3 cellular contexts compared by ENCODE assay signal in the genomic region with DNA sequence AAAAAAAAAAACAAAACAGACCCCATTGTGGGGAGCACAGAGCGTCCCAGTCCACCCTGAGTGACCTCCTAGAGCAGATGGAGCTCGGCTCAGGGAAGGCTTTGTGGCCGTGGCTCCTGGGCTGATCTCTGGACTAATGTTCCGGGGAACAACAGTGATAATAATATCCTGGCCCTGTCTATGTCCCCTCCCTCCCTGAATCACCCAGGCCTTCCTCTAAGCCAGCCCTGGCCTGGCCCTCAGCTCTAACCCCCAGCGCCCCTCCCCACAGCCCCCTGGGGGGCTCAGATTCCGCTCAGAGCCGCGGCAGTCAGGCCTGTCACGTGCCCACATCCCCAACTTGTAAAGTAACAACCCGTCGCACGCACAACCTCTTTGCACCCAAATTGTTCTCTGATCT.
A peak's percentile ranks its signal among the peaks of the same experiment; 100 is the strongest.
TF ChIP-seq lines count a peak whose summit lies in the region.

No MANE protein-coding gene starts in this region.

TF ChIP-seq in SK-N-SH, 30 proteins besides CTCF, POLR2A, EP300 and RAD21 (continued from another document):
- TF ChIP-seq, protein P1, sequence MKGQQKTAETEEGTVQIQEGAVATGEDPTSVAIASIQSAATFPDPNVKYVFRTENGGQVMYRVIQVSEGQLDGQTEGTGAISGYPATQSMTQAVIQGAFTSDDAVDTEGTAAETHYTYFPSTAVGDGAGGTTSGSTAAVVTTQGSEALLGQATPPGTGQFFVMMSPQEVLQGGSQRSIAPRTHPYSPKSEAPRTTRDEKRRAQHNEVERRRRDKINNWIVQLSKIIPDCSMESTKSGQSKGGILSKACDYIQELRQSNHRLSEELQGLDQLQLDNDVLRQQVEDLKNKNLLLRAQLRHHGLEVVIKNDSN (IDR thresholded peaks at IDR 0.05; ENCODE audit: borderline replicate concordance, low read depth), result peak; percentile 42; the same call in 1 of the 2 replicates
- TF ChIP-seq JUND (IDR thresholded peaks at IDR 0.05) (no peak), TAF1 (IDR thresholded peaks at IDR 0.05; ENCODE audit: borderline replicate concordance, low read depth, low read length) (no peak)
- TF ChIP-seq, protein P2, sequence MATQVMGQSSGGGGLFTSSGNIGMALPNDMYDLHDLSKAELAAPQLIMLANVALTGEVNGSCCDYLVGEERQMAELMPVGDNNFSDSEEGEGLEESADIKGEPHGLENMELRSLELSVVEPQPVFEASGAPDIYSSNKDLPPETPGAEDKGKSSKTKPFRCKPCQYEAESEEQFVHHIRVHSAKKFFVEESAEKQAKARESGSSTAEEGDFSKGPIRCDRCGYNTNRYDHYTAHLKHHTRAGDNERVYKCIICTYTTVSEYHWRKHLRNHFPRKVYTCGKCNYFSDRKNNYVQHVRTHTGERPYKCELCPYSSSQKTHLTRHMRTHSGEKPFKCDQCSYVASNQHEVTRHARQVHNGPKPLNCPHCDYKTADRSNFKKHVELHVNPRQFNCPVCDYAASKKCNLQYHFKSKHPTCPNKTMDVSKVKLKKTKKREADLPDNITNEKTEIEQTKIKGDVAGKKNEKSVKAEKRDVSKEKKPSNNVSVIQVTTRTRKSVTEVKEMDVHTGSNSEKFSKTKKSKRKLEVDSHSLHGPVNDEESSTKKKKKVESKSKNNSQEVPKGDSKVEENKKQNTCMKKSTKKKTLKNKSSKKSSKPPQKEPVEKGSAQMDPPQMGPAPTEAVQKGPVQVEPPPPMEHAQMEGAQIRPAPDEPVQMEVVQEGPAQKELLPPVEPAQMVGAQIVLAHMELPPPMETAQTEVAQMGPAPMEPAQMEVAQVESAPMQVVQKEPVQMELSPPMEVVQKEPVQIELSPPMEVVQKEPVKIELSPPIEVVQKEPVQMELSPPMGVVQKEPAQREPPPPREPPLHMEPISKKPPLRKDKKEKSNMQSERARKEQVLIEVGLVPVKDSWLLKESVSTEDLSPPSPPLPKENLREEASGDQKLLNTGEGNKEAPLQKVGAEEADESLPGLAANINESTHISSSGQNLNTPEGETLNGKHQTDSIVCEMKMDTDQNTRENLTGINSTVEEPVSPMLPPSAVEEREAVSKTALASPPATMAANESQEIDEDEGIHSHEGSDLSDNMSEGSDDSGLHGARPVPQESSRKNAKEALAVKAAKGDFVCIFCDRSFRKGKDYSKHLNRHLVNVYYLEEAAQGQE (IDR thresholded peaks at IDR 0.05; ENCODE audit: low read depth, low read length), result no peak
- TF ChIP-seq, protein P3, sequence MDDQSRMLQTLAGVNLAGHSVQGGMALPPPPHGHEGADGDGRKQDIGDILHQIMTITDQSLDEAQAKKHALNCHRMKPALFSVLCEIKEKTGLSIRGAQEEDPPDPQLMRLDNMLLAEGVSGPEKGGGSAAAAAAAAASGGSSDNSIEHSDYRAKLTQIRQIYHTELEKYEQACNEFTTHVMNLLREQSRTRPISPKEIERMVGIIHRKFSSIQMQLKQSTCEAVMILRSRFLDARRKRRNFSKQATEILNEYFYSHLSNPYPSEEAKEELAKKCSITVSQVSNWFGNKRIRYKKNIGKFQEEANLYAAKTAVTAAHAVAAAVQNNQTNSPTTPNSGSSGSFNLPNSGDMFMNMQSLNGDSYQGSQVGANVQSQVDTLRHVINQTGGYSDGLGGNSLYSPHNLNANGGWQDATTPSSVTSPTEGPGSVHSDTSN (IDR thresholded peaks at IDR 0.05), result no peak

TF ChIP-seq in SK-N-SH treated with all-trans-retinoic acid at 6 μM for 48 hours, 23 proteins besides CTCF, POLR2A, EP300 and RAD21 (continued from another document):
- TF ChIP-seq TCF4 (CRISPR knock-in tag; IDR thresholded peaks at IDR 0.05; ENCODE audit: borderline replicate concordance) (no peak), CSDC2 (CRISPR knock-in tag; IDR thresholded peaks at IDR 0.05) (no peak), ZFP30 (CRISPR knock-in tag; IDR thresholded peaks at IDR 0.05) (no peak), TOX (CRISPR knock-in tag; IDR thresholded peaks at IDR 0.05; ENCODE audit: borderline replicate concordance) (no peak)
- TF ChIP-seq, protein P4, sequence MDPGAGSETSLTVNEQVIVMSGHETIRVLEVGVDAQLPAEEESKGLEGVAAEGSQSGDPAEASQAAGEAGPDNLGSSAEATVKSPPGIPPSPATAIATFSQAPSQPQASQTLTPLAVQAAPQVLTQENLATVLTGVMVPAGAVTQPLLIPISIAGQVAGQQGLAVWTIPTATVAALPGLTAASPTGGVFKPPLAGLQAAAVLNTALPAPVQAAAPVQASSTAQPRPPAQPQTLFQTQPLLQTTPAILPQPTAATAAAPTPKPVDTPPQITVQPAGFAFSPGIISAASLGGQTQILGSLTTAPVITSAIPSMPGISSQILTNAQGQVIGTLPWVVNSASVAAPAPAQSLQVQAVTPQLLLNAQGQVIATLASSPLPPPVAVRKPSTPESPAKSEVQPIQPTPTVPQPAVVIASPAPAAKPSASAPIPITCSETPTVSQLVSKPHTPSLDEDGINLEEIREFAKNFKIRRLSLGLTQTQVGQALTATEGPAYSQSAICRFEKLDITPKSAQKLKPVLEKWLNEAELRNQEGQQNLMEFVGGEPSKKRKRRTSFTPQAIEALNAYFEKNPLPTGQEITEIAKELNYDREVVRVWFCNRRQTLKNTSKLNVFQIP (CRISPR knock-in tag; IDR thresholded peaks at IDR 0.05; ENCODE audit: borderline replicate concordance, low read depth), result no peak
- TF ChIP-seq, protein P5, sequence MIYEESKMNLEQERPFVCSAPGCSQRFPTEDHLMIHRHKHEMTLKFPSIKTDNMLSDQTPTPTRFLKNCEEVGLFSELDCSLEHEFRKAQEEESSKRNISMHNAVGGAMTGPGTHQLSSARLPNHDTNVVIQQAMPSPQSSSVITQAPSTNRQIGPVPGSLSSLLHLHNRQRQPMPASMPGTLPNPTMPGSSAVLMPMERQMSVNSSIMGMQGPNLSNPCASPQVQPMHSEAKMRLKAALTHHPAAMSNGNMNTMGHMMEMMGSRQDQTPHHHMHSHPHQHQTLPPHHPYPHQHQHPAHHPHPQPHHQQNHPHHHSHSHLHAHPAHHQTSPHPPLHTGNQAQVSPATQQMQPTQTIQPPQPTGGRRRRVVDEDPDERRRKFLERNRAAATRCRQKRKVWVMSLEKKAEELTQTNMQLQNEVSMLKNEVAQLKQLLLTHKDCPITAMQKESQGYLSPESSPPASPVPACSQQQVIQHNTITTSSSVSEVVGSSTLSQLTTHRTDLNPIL (CRISPR knock-in tag; IDR thresholded peaks at IDR 0.05; ENCODE audit: low read depth), result no peak

TF ChIP-seq in WTC11, 78 proteins besides CTCF, POLR2A, EP300 and RAD21 (continued from another document):
- TF ChIP-seq, protein P6, sequence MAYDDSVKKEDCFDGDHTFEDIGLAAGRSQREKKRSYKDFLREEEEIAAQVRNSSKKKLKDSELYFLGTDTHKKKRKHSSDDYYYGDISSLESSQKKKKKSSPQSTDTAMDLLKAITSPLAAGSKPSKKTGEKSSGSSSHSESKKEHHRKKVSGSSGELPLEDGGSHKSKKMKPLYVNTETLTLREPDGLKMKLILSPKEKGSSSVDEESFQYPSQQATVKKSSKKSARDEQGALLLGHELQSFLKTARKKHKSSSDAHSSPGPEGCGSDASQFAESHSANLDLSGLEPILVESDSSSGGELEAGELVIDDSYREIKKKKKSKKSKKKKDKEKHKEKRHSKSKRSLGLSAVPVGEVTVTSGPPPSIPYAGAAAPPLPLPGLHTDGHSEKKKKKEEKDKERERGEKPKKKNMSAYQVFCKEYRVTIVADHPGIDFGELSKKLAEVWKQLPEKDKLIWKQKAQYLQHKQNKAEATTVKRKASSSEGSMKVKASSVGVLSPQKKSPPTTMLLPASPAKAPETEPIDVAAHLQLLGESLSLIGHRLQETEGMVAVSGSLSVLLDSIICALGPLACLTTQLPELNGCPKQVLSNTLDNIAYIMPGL (CRISPR knock-in tag; IDR thresholded peaks at IDR 0.05), result no peak
